ENCODE assay signal across 1 cellular context in the genomic region with DNA sequence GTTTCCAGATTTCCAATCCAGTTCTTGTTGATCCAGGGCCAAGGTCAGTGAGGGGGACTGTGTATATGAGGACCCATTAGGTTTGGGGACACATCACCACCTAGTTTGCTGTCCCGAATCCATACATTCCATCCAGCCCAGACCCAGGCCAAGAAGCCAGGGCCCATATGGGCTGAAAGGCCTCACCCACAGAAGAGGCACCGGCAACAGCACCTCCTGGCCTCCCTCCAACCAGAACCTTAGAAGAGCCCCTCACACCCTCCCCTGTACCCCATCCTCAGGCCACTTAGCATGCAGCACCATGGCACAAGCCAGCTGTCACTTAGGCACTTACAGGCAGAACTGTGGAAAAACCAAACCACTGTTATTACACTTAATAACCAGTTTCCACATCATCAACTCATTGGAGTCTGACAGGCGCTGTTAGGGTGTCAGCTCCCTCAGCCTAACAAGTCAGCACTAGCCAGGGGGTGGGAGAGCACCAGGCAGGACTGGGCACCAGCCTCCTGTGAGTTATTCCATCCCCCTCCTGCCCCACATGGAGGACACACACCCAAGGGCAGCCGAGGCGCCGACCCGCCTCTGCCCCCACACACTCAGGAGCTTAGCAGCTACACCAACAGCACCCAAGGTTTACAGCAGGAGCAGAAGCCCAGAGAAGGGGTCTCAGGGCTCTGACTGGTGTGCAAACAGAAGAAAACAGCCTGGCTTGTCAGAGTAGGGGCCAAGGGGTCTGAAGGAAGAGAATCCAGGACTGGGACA.
TF ChIP-seq lines count a peak whose summit lies in the region.

No MANE protein-coding gene starts in this region.

TF ChIP-seq in SK-N-SH treated with all-trans-retinoic acid at 6 μM for 48 hours, 23 proteins besides CTCF, POLR2A, EP300 and RAD21 (continued from another document):
- TF ChIP-seq CSRNP3 (CRISPR knock-in tag; IDR thresholded peaks at IDR 0.05) (no peak), BACH2 (CRISPR knock-in tag; IDR thresholded peaks at IDR 0.05; ENCODE audit: borderline replicate concordance) (no peak), ZNF8 (CRISPR knock-in tag; IDR thresholded peaks at IDR 0.05) (no peak)
